In the genomic region with DNA sequence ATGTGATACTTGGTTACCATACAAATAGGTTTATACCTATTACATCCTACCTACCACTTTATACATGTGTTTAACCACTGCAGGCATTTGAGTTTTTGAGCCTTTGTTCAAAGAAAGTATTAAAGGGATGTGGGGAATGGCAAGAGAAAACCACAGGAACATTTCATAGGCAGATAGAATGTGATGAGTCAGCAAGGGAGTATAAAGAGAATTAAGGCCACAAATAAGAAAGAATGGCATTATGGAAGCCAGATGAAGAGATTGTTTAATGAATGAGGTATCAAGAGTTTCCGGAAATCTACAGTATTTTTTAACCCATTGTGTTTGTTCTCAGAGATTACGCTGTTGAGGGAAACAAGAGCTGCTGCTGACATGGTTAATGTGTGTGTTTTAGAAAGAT, we compare ENCODE assay signal across 17 cellular contexts.
DNase-seq lines count a peak whose midpoint lies in the region; ATAC-seq and TF ChIP-seq lines count a peak whose summit lies in the region.
"Had no signal": no experiment of that assay in that cellular context is flagged by ENCODE, and none has a peak within 500 bp of the region (broad histone marks: within the 10 kb centered on the region; RNA-seq: fewer than 3 reads in every experiment).

No MANE protein-coding gene starts in this region.

- H2AFZ ChIP-seq in mammary epithelial cell (ENCODE audit: low read depth, low read length) = no peak overlapping the region

- H3K79me2 ChIP-seq in mammary epithelial cell (ENCODE audit: insufficient read depth, low read length) = no peaks in the 10 kb centered on the region

- H3K4me2 ChIP-seq in mammary epithelial cell (ENCODE audit: insufficient read depth, low read depth, low read length) = no peak overlapping the region

- no peak overlapping the region for H3K4me3 ChIP-seq in mammary epithelial cell (replicated peaks in 1 of 3; ENCODE audit: insufficient read depth in 1 of 3, low read depth in 2 of 3, low read length in 3 of 3)
- H3K4me3 ChIP-seq in breast epithelium = no peak overlapping the region
- no peak overlapping the region for H3K4me3 ChIP-seq in fibroblast of pulmonary artery (replicated peaks; ENCODE audit: low read depth, low read length)
- no peak overlapping the region for H3K4me3 ChIP-seq in gastroesophageal sphincter
- H3K4me3 ChIP-seq: HAP-1, SJCRH30, spleen, vagina had no signal

- H3K4me1 ChIP-seq in mammary epithelial cell (ENCODE audit: insufficient read depth, low read length) = peaks cover 11% of the 10 kb centered on the region
- no peaks in the 10 kb centered on the region for H3K4me1 ChIP-seq in breast epithelium
- H3K4me1 ChIP-seq in gastroesophageal sphincter = no peaks in the 10 kb centered on the region
- H3K4me1 ChIP-seq: spleen, vagina had no signal

- no peak for TF ChIP-seq CTCF in mammary epithelial cell (conservative IDR thresholded peaks at IDR 0.05 in 1 of 2, IDR thresholded peaks at IDR 0.05 in 1 of 2; ENCODE audit: extremely low read depth in 1 of 2, insufficient read depth in 1 of 2, low read depth in 1 of 2, low read length in 2 of 2)
- no peak for TF ChIP-seq CTCF in breast epithelium (IDR thresholded peaks at IDR 0.05)
- no peak for TF ChIP-seq CTCF in fibroblast of pulmonary artery (IDR thresholded peaks at IDR 0.05; ENCODE audit: low read length, missing control alignments)
- TF ChIP-seq CTCF in gastroesophageal sphincter (IDR thresholded peaks at IDR 0.05) = no peak

- in situ Hi-C loops in mammary epithelial cell (cut with MboI; ENCODE audit: low sequenced_read_pairs in 2 of 2) = no loop called here

- dilution Hi-C loops in mammary epithelial cell (cut with HindIII; ENCODE audit: low sequenced_read_pairs) = no loop called here

- ATAC-seq in SK-N-SH treated with all-trans-retinoic acid at 6 μM for 48 hours = peak; percentile 71
- ATAC-seq in gastroesophageal sphincter = no peak

- no peak for TF ChIP-seq EP300 in gastroesophageal sphincter (IDR thresholded peaks at IDR 0.05)

- H4K20me1 ChIP-seq in mammary epithelial cell (ENCODE audit: insufficient read depth, low read length) = no peaks in the 10 kb centered on the region

- 58% methylated on average over 2 of the region's 2 CpGs for WGBS in mammary epithelial cell (ENCODE audit: low coverage, missing lambda C conversion rate)
- WGBS in gastroesophageal sphincter (ENCODE audit: low coverage in 1 of 2), 2 donors = 75 to 90% methylated on average over 2 of the region's 2 CpGs

- no peaks in the 10 kb centered on the region for H3K36me3 ChIP-seq in mammary epithelial cell (ENCODE audit: insufficient read depth, low read length)
- no peaks in the 10 kb centered on the region for H3K36me3 ChIP-seq in breast epithelium
- no peaks in the 10 kb centered on the region for H3K36me3 ChIP-seq in gastroesophageal sphincter
- H3K36me3 ChIP-seq: HAP-1, SJCRH30, spleen, vagina had no signal

- H3K27ac ChIP-seq in mammary epithelial cell (ENCODE audit: insufficient read depth, low read depth, low read length) = no peak overlapping the region
- H3K27ac ChIP-seq in breast epithelium = no peak overlapping the region
- H3K27ac ChIP-seq in gastroesophageal sphincter = no peak overlapping the region
- H3K27ac ChIP-seq: HL-60, SJCRH30, spleen, vagina had no signal

- TF ChIP-seq POLR2A in breast epithelium (IDR thresholded peaks at IDR 0.05) (no peak), gastroesophageal sphincter (IDR thresholded peaks at IDR 0.05) (no peak)

- intact Hi-C loops in mammary epithelial cell (cut with micrococcal nuclease) (no loop called here), breast epithelium (cut with DNase I; ENCODE audit: low total_unique reads) (no loop called here), cardiac septum (cut with DNase I) (no loop called here)

- peak; percentile 66 for DNase-seq in mammary epithelial cell
- DNase-seq in breast epithelium (ENCODE audit: low spot score in 2 of 2) = no peak
- DNase-seq in fibroblast of pulmonary artery (ENCODE audit: low read depth) = peak; percentile 62
- peak; percentile 3 for DNase-seq in stromal cell of bone marrow (ENCODE audit: low read depth)
- DNase-seq in germinal center (ENCODE audit: low spot score) = no peak
- DNase-seq in cardiac septum (ENCODE audit: low spot score) = no peak
- DNase-seq: activated CD8-positive, alpha-beta memory T cell treated with anti-CD3 and anti-CD28 coated beads for 24 hours; anterior cingulate cortex; Calu3; nucleus accumbens; SJCRH30; spleen had no signal

- H3K27me3 ChIP-seq in mammary epithelial cell (ENCODE audit: insufficient read depth, low read length) = no peaks in the 10 kb centered on the region
- H3K27me3 ChIP-seq in breast epithelium = no peaks in the 10 kb centered on the region
- H3K27me3 ChIP-seq in gastroesophageal sphincter = no peaks in the 10 kb centered on the region
- H3K27me3 ChIP-seq: SJCRH30, spleen, vagina had no signal

- BruUV-seq in mammary epithelial cell (replicated peaks; lab: Mats Ljungman, UMichigan) = no TSS peak

- CTCF ChIA-PET in mammary epithelial cell (lab: Charles Lee; ENCODE audit: low non-redundant PET) = no interaction called here

- H3K9me3 ChIP-seq in mammary epithelial cell (replicated peaks; ENCODE audit: insufficient read depth, low read length) (no peaks in the 10 kb centered on the region), breast epithelium (no peaks in the 10 kb centered on the region), gastroesophageal sphincter (no peaks in the 10 kb centered on the region)
- H3K9me3 ChIP-seq: HAP-1, SJCRH30, spleen, vagina had no signal

- H3K9ac ChIP-seq in mammary epithelial cell (ENCODE audit: insufficient read depth, low read length) = no peak overlapping the region

TF ChIP-seq in SK-N-SH treated with all-trans-retinoic acid at 6 μM for 48 hours, 23 proteins besides CTCF, POLR2A, EP300 and RAD21:
- no peak for TF ChIP-seq SNAI2 (CRISPR knock-in tag; IDR thresholded peaks at IDR 0.05)
- no peak for TF ChIP-seq GLIS3 (CRISPR knock-in tag; IDR thresholded peaks at IDR 0.05)
- no peak for TF ChIP-seq ZNF565 (CRISPR knock-in tag; conservative IDR thresholded peaks at IDR 0.05; ENCODE audit: low read depth)
- TF ChIP-seq ZFP3 (CRISPR knock-in tag; IDR thresholded peaks at IDR 0.05) = no peak
- TF ChIP-seq OSR1 (CRISPR knock-in tag; IDR thresholded peaks at IDR 0.05) = no peak
- no peak for TF ChIP-seq TOX (CRISPR knock-in tag; IDR thresholded peaks at IDR 0.05; ENCODE audit: borderline replicate concordance)
- no peak for TF ChIP-seq ZNF8 (CRISPR knock-in tag; IDR thresholded peaks at IDR 0.05)
- TF ChIP-seq ZC3H10 (CRISPR knock-in tag; IDR thresholded peaks at IDR 0.05) = no peak
- no peak for TF ChIP-seq ZNF70 (CRISPR knock-in tag; IDR thresholded peaks at IDR 0.05)

Comparison
In these comparisons a context has a peak if more than half of its experiments do, and no peak if none do; other contexts are left out.
1. DNase-seq: peak in mammary epithelial cell (single experiment), fibroblast of pulmonary artery (single experiment) and stromal cell of bone marrow (single experiment); none in breast epithelium (0 of 2), germinal center (single experiment) and cardiac septum (single experiment).